8 cellular contexts compared by ENCODE assay signal in genomic region chr3:71066849-71067261, GRCh38.
DNase-seq lines count a peak whose midpoint lies in the region; ATAC-seq and TF ChIP-seq lines count a peak whose summit lies in the region.

No MANE protein-coding gene starts in this region.

- H3K36me3 Mint-ChIP-seq in activated CD4-positive, alpha-beta memory T cell treated with anti-CD3 and anti-CD28 coated beads for 36 hours = peaks cover 1% of the 10 kb centered on the region

- H2AFZ ChIP-seq in KMS-11 (ENCODE audit: low read depth) = no peak overlapping the region

- no peaks in the 10 kb centered on the region for H3K36me3 ChIP-seq in KMS-11 (ENCODE audit: insufficient read depth)

- H3K27me3 Mint-ChIP-seq in activated CD4-positive, alpha-beta memory T cell treated with anti-CD3 and anti-CD28 coated beads for 36 hours = no peaks in the 10 kb centered on the region

- peak overlapping the region; percentile 94; the same call in 1 of the 2 replicates for H3K27ac ChIP-seq in KMS-11

- H3K4me3 Mint-ChIP-seq in activated CD4-positive, alpha-beta memory T cell treated with anti-CD3 and anti-CD28 coated beads for 36 hours = peak overlapping the region; percentile 83

- no peak overlapping the region for H3K4me3 ChIP-seq in KMS-11 (IDR thresholded peaks at IDR 0.05; ENCODE audit: insufficient read depth, low read depth, low read length)

- peak overlapping the region; percentile 97 for H3K4me2 ChIP-seq in KMS-11

- no peaks in the 10 kb centered on the region for H3K9me3 Mint-ChIP-seq in activated CD4-positive, alpha-beta memory T cell treated with anti-CD3 and anti-CD28 coated beads for 36 hours

- H3K27me3 ChIP-seq in KMS-11 (ENCODE audit: insufficient read depth, low read depth) = no peaks in the 10 kb centered on the region

- peak overlapping the region; percentile 96 for H3K27ac Mint-ChIP-seq in activated CD4-positive, alpha-beta memory T cell treated with anti-CD3 and anti-CD28 coated beads for 36 hours

- intact Hi-C loops in activated CD4-positive, alpha-beta memory T cell treated with anti-CD3 and anti-CD28 coated beads for 36 hours (cut with micrococcal nuclease) = loop anchor here (1.0 to 10.0 kb wide), 5 partner anchors 10 to 1862 kb away; no protein-coding TSS in a partner anchor
- intact Hi-C loops in left ventricle myocardium superior (cut with micrococcal nuclease) = no loop called here
- intact Hi-C loops in posterior cingulate gyrus (cut with DNase I) = loop anchor here (5.0 to 10.0 kb wide), 3 partner anchors 60 to 238 kb away; no protein-coding TSS in a partner anchor

- peaks cover 26% of the 10 kb centered on the region for H3K79me2 ChIP-seq in KMS-11 (ENCODE audit: insufficient read depth, low read depth)

- ATAC-seq in left ventricle myocardium superior = peak; percentile 15

- H4K20me1 ChIP-seq in KMS-11 (ENCODE audit: insufficient read depth) = no peaks in the 10 kb centered on the region

- H3K4me1 Mint-ChIP-seq in activated CD4-positive, alpha-beta memory T cell treated with anti-CD3 and anti-CD28 coated beads for 36 hours (ENCODE audit: low read depth) = peaks cover 61% of the 10 kb centered on the region

- CTCF ChIA-PET in activated CD4-positive, alpha-beta memory T cell treated with anti-CD3 and anti-CD28 coated beads for 36 hours (lab: Charles Lee) = no interaction called here

- peak; percentile 46 for DNase-seq in A172 (ENCODE audit: low spot score)
- DNase-seq in activated CD4-positive, alpha-beta memory T cell treated with anti-CD3 and anti-CD28 coated beads for 36 hours = peak; percentile 70
- peak; percentile 23 for DNase-seq in left ventricle myocardium superior
- DNase-seq in stimulated activated naive CD4-positive, alpha-beta T cell (lab: John Stamatoyannopoulos, UW) = peak in 4 of 6 experiments; percentile 7 to 39 (median 16)
- no peak for DNase-seq in NCI-H187 treated with DMSO at 0.1 percent for 48 hours (lab: John Stamatoyannopoulos, UW)
- DNase-seq in posterior cingulate gyrus = no peak
- no peak for DNase-seq in NCI-H1694 (lab: John Stamatoyannopoulos, UW)

- POLR2A ChIA-PET in activated CD4-positive, alpha-beta memory T cell treated with anti-CD3 and anti-CD28 coated beads for 36 hours (lab: Charles Lee) = interaction anchor here (1.1 to 2.0 kb wide), 2 partner anchors 10 to 20 kb away, joined by 3 to 11 read pairs; no protein-coding TSS in a partner anchor

- TF ChIP-seq CTCF in KMS-11 (conservative IDR thresholded peaks at IDR 0.05; ENCODE audit: low read depth, low read length) = no peak

- H3K4me1 ChIP-seq in KMS-11 (ENCODE audit: low read depth, poor library complexity, severe bottlenecking) = peaks cover 41% of the 10 kb centered on the region

- H3K9ac ChIP-seq in KMS-11 = no peak overlapping the region

Comparison
In these comparisons a context has a peak if more than half of its experiments do, and no peak if none do; other contexts are left out.
1. DNase-seq: peak in A172 (single experiment), activated CD4-positive, alpha-beta memory T cell treated with anti-CD3 and anti-CD28 coated beads for 36 hours (single experiment), left ventricle myocardium superior (single experiment) and stimulated activated naive CD4-positive, alpha-beta T cell (4 of 6); none in NCI-H187 treated with DMSO at 0.1 percent for 48 hours (single experiment), posterior cingulate gyrus (0 of 10) and NCI-H1694 (single experiment).